8 cellular contexts compared by ENCODE assay signal in the genomic region with DNA sequence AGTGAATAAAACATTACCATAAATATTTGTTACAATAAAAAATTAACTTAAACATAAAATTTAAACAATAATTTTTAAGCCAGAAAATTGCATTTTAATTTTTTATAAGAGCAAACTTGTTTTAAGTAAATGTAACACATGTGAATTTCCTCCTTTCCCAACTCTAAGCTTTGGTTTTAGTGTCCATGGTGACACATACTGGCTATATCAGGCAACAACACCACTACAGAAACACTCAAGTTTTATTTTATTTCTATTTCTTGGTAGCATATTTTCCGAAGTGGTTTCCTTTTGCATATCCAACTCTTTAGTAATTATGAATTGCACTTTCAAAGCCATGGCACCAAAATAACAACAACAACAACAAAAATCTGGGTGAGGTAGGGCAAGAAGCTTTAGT. TPM values are rescaled to one million over a fixed set of nuclear protein-coding genes. Genes with fewer than 3 reads are reported as not detected.
DNase-seq lines count a peak whose midpoint lies in the region; ATAC-seq and TF ChIP-seq lines count a peak whose summit lies in the region.

No MANE protein-coding gene starts in this region.

- ATAC-seq in gastrocnemius medialis (no peak), GM21381 (IDR thresholded peaks at IDR 0.05; ENCODE audit: unreplicated experiment) (no peak), HG03175 (IDR thresholded peaks at IDR 0.05; ENCODE audit: unreplicated experiment) (no peak)

- H3K27me3 ChIP-seq in hepatocyte, result peaks cover 47% of the 10 kb centered on the region
- H3K27me3 ChIP-seq in gastrocnemius medialis, result peaks cover 30 to 67% (median 49%) of the 10 kb centered on the region in 3 donors

- DNase-seq in AG10803 (ENCODE audit: low read depth), result peak; percentile 6
- peak; percentile 17 for DNase-seq in GM13976 (ENCODE audit: low spot score)
- DNase-seq in hepatocyte (ENCODE audit: low spot score), result peak; percentile 18
- DNase-seq in NK-92 (lab: John Stamatoyannopoulos, UW; ENCODE audit: unreplicated experiment), result no peak
- no peak for DNase-seq in gastrocnemius medialis

- H3K4me3 ChIP-seq in AG10803 (ENCODE audit: low read length) (no peak overlapping the region), hepatocyte (no peak overlapping the region), gastrocnemius medialis (no peak overlapping the region)

- H4K20me1 ChIP-seq in hepatocyte (ENCODE audit: insufficient read depth, poor library complexity, severe bottlenecking), result no peaks in the 10 kb centered on the region

- intact Hi-C loops in gastrocnemius medialis (cut with DNase I; ENCODE audit: low total_unique reads), result no loop called here

- H3K4me2 ChIP-seq in hepatocyte, result peak overlapping the region; percentile 99

- in situ Hi-C loops in GM13976 (cut with MboI; ENCODE audit: low sequenced_read_pairs, unreplicated experiment) (no loop called here), gastrocnemius medialis (cut with MboI; ENCODE audit: low sequenced_read_pairs in 4 of 4) (no loop called here)

- no peaks in the 10 kb centered on the region for H3K79me2 ChIP-seq in hepatocyte

- TF ChIP-seq POLR2A in gastrocnemius medialis (IDR thresholded peaks at IDR 0.05), result no peak

- H3K9me2 ChIP-seq in hepatocyte (replicated peaks; ENCODE audit: insufficient read depth), result no peaks in the 10 kb centered on the region

- H3K36me3 ChIP-seq in hepatocyte (replicated peaks; ENCODE audit: insufficient read depth, low read depth) (no peaks in the 10 kb centered on the region), gastrocnemius medialis (no peaks in the 10 kb centered on the region)

- TF ChIP-seq CTCF in AG10803 (conservative IDR thresholded peaks at IDR 0.05; ENCODE audit: low read length) (peak; percentile 29; the same call in 1 of the 2 replicates), GM13976 (IDR thresholded peaks at IDR 0.05; ENCODE audit: borderline replicate concordance, control extremely low read depth, extremely low read depth, insufficient read depth, missing control alignments) (peak; percentile 13), VCaP (conservative IDR thresholded peaks at IDR 0.05) (peak; percentile 41), hepatocyte (IDR thresholded peaks at IDR 0.05; ENCODE audit: poor library complexity) (peak; percentile 58), gastrocnemius medialis (IDR thresholded peaks at IDR 0.05 in 4 of 5, conservative IDR thresholded peaks at IDR 0.05 in 1 of 5) (no peak)

- H3K27ac ChIP-seq in VCaP (no peak overlapping the region), hepatocyte (no peak overlapping the region), gastrocnemius medialis (no peak overlapping the region)

- no peak overlapping the region for H2AFZ ChIP-seq in hepatocyte

- H3K4me1 ChIP-seq in hepatocyte (ENCODE audit: insufficient read depth) (no peaks in the 10 kb centered on the region), gastrocnemius medialis (peaks cover 8 to 22% of the 10 kb centered on the region in 2 donors)

- WGBS in hepatocyte (ENCODE audit: low lambda C conversion rate, missing lambda C conversion rate), result 73% methylated on average over 1 of the region's 1 CpG

- H3K9me3 ChIP-seq in hepatocyte (ENCODE audit: low read depth), result no peaks in the 10 kb centered on the region
- H3K9me3 ChIP-seq in gastrocnemius medialis, result no peaks in the 10 kb centered on the region

RNA-seq across cellular contexts. Expression of gene NELL2, which starts 2.2 kb away (rescaled TPM):
- total RNA-seq in hepatocyte, result 22.2 and 31.3 TPM in 2 replicates
- 6.5 and 7.4 TPM in 2 replicates for polyA plus RNA-seq in hepatocyte
- total RNA-seq in gastrocnemius medialis, result under 1 TPM in 2 of 4 donors, not detected in 2; 0.58 to 0.82 TPM

Comparison
In these comparisons a context has a peak if more than half of its experiments do, and no peak if none do; other contexts are left out.
1. DNase-seq: peak in AG10803 (single experiment), GM13976 (single experiment) and hepatocyte (single experiment); none in NK-92 (single experiment) and gastrocnemius medialis (0 of 2).
2. CTCF ChIP-seq: peak in AG10803 (single experiment), GM13976 (single experiment), VCaP (single experiment) and hepatocyte (single experiment); none in gastrocnemius medialis (0 of 5).
3. RNA of gene NELL2, which starts 2.2 kb away (total RNA-seq): 22.2 to 31.3 TPM in hepatocyte; 0.58 to 0.82 TPM in gastrocnemius medialis; every median in the first group is over 10 times any median in the second.